ENCODE assay signal across 1 cellular context in genomic region chr5:57836331-57836730, GRCh38.
TF ChIP-seq lines count a peak whose summit lies in the region.

No MANE protein-coding gene starts in this region.

TF ChIP-seq in IMR-90, 13 proteins besides CTCF, POLR2A, EP300 and RAD21:
- TF ChIP-seq FOS (IDR thresholded peaks at IDR 0.05; ENCODE audit: low read depth, low read length) (no peak), ELK1 (IDR thresholded peaks at IDR 0.05; ENCODE audit: borderline replicate concordance, low read depth, low read length) (no peak), CEBPB (IDR thresholded peaks at IDR 0.05; ENCODE audit: low read depth, low read length) (no peak), RFX5 (IDR thresholded peaks at IDR 0.05; ENCODE audit: low read depth, low read length) (no peak), MAZ (IDR thresholded peaks at IDR 0.05; ENCODE audit: borderline replicate concordance, low read depth, low read length) (no peak), MXI1 (IDR thresholded peaks at IDR 0.05; ENCODE audit: borderline replicate concordance, low read depth, low read length) (no peak), NFE2L2 (IDR thresholded peaks at IDR 0.05; ENCODE audit: low read depth, low read length) (no peak), USF2 (IDR thresholded peaks at IDR 0.05; ENCODE audit: low read depth, low read length) (no peak), BHLHE40 (IDR thresholded peaks at IDR 0.05; ENCODE audit: low read depth, low read length) (no peak), RCOR1 (IDR thresholded peaks at IDR 0.05; ENCODE audit: insufficient replicate concordance, low read length) (no peak), CHD1 (IDR thresholded peaks at IDR 0.05; ENCODE audit: low read depth, low read length) (no peak), MAFK (IDR thresholded peaks at IDR 0.05; ENCODE audit: low read depth, low read length) (no peak), SMC3 (IDR thresholded peaks at IDR 0.05; ENCODE audit: low read depth, low read length) (no peak)
